15 cellular contexts compared by ENCODE assay signal in genomic region chr1:208475449-208475848, GRCh38.
DNase-seq lines count a peak whose midpoint lies in the region; ATAC-seq, FAIRE-seq and TF ChIP-seq lines count a peak whose summit lies in the region.
"Had no signal": no experiment of that assay in that cellular context is flagged by ENCODE, and none has a peak within 500 bp of the region (broad histone marks: within the 10 kb centered on the region; RNA-seq: fewer than 3 reads in every experiment).

No MANE protein-coding gene starts in this region.

- WGBS in H1 (ENCODE audit: extremely low coverage in 1 of 2, insufficient coverage in 1 of 2, insufficient read length in 1 of 2, insufficient replicate concordance in 2 of 2, low coverage in 1 of 2, low lambda C conversion rate in 2 of 2, missing lambda C conversion rate in 1 of 2), 2 experiments: 90% methylated on average over 4 of the region's 4 CpGs; no CpG with 5 or more reads in 1 of the 2 experiments
- 58% methylated on average over 3 of the region's 4 CpGs for WGBS in mesenchymal stem cell

- H3K4me2 ChIP-seq in H1 (ENCODE audit: insufficient read depth in 1 of 2, low read depth in 2 of 2, low read length in 2 of 2) (no peak overlapping the region), mesenchymal stem cell (ENCODE audit: low read length, poor library complexity, severe bottlenecking) (no peak overlapping the region)

- TF ChIP-seq RAD21 in H1 (IDR thresholded peaks at IDR 0.05 in 1 of 2, conservative IDR thresholded peaks at IDR 0.05 in 1 of 2; ENCODE audit: low read depth in 2 of 2, low read length in 2 of 2): no peak

- no peak for TF ChIP-seq EP300 in H1 (IDR thresholded peaks at IDR 0.05; ENCODE audit: borderline replicate concordance in 1 of 2, low read depth in 2 of 2, low read length in 2 of 2)

- H3K27me3 ChIP-seq in MG63: 0 out of 2 replicates have a peak, but pooled peaks cover 2% of the 10 kb centered on the region
- no peaks in the 10 kb centered on the region; a peak in 1 of 7 replicates for H3K27me3 ChIP-seq in H1 (replicated peaks in 1 of 4; ENCODE audit: control insufficient read depth in 3 of 4, extremely low read depth in 1 of 4, insufficient read depth in 3 of 4, low read length in 3 of 4)
- no peaks in the 10 kb centered on the region for H3K27me3 ChIP-seq in mesenchymal stem cell (ENCODE audit: control insufficient read depth in 1 of 2, insufficient read depth in 1 of 2, low read length in 2 of 2)
- no peaks in the 10 kb centered on the region for H3K27me3 ChIP-seq in vagina

- intact Hi-C loops in vagina (cut with DNase I): no loop called here

- POLR2A ChIA-PET in H1 (lab: Charles Lee; ENCODE audit: partially characterized antibody): no interaction called here

- H4K91ac ChIP-seq in H1 (replicated peaks; ENCODE audit: insufficient read length, low read length) (no peak overlapping the region), mesenchymal stem cell (ENCODE audit: low read length) (no peak overlapping the region)

- no peak for FAIRE-seq in H1 (lab: Jason Lieb, UNC)

- no peak overlapping the region for H4K5ac ChIP-seq in H1 (ENCODE audit: insufficient read length, low read depth, low read length)

- H2BK5ac ChIP-seq in H1 (ENCODE audit: low read depth, low read length) (no peak overlapping the region), mesenchymal stem cell (ENCODE audit: low read depth, low read length, poor library complexity, severe bottlenecking) (no peak overlapping the region)

- H2BK15ac ChIP-seq in H1 (ENCODE audit: low read length) (no peak overlapping the region), mesenchymal stem cell (ENCODE audit: low read depth, poor library complexity, severe bottlenecking) (no peak overlapping the region)

- no peaks in the 10 kb centered on the region for H3K23me2 ChIP-seq in H1 (ENCODE audit: low read depth, low read length)

- H3K56ac ChIP-seq in H1 (replicated peaks; ENCODE audit: insufficient read length, low read depth, low read length): no peak overlapping the region

- H2BK120ac ChIP-seq in H1 (replicated peaks; ENCODE audit: low read depth, low read length) (no peak overlapping the region), mesenchymal stem cell (ENCODE audit: low read depth, low read length) (no peak overlapping the region)

- H3K4ac ChIP-seq in H1 (replicated peaks; ENCODE audit: insufficient read length, low read depth, low read length): no peak overlapping the region
- H3K4ac ChIP-seq in mesenchymal stem cell (ENCODE audit: low read depth in 1 of 2, low read length in 2 of 2): no peak overlapping the region

- H3K27ac ChIP-seq in H1 (ENCODE audit: low read depth, low read length) (no peak overlapping the region), mesenchymal stem cell (ENCODE audit: low read length, poor library complexity, severe bottlenecking) (no peak overlapping the region), vagina (no peak overlapping the region)
- H3K27ac ChIP-seq: coronary artery had no signal

- H3K4me3 ChIP-seq in AG10803 (ENCODE audit: low read length): no peak overlapping the region
- H3K4me3 ChIP-seq in MG63: no peak overlapping the region
- H3K4me3 ChIP-seq in H1 (ENCODE audit: extremely low read depth in 1 of 4, insufficient read depth in 2 of 4, low read depth in 3 of 4, low read length in 4 of 4): no peak overlapping the region
- no peak overlapping the region for H3K4me3 ChIP-seq in mesenchymal stem cell (ENCODE audit: insufficient read depth in 1 of 2, low read depth in 1 of 2, low read length in 2 of 2)
- no peak overlapping the region for H3K4me3 ChIP-seq in vagina
- H3K4me3 ChIP-seq: coronary artery had no signal

- ATAC-seq in HG02885 (IDR thresholded peaks at IDR 0.05; ENCODE audit: poor library complexity, unreplicated experiment) (no peak), HG03520 (IDR thresholded peaks at IDR 0.05; ENCODE audit: unreplicated experiment) (no peak)
- ATAC-seq: activated CD4-positive, alpha-beta T cell treated with anti-CD3 and anti-CD28 coated beads for 36 hours; stimulated activated memory B cell treated with anti-CD40 and anti-IgM and Interleukin-4, amounts not matched to agents 10 μg/mL and 1 μg/mL and 100 μg/mL, for 72 hours had no signal

- no peak overlapping the region for H2AK5ac ChIP-seq in H1 (ENCODE audit: low read depth, low read length)
- no peak overlapping the region for H2AK5ac ChIP-seq in mesenchymal stem cell (ENCODE audit: low read length, severe bottlenecking)

- TF ChIP-seq POLR2A in H1 (IDR thresholded peaks at IDR 0.05; ENCODE audit: control extremely low read depth in 1 of 2, low read depth in 2 of 2, low read length in 2 of 2) (no peak), vagina (IDR thresholded peaks at IDR 0.05) (no peak)

- H3K9ac ChIP-seq in H1 (replicated peaks in 1 of 4; ENCODE audit: extremely low read depth in 1 of 4, low read depth in 3 of 4, low read length in 3 of 4) (no peak overlapping the region), mesenchymal stem cell (ENCODE audit: low read length) (no peak overlapping the region)

- H3K79me1 ChIP-seq in H1 (ENCODE audit: low read depth, low read length): no peaks in the 10 kb centered on the region
- no peaks in the 10 kb centered on the region for H3K79me1 ChIP-seq in mesenchymal stem cell (replicated peaks; ENCODE audit: low read length, poor library complexity, severe bottlenecking)

- H3K18ac ChIP-seq in H1 (ENCODE audit: extremely low read depth, low read length) (no peak overlapping the region), mesenchymal stem cell (ENCODE audit: low read depth in 1 of 2, low read length in 2 of 2) (no peak overlapping the region)

- H3K36me3 ChIP-seq in MG63 (no peaks in the 10 kb centered on the region), H1 (ENCODE audit: control insufficient read depth in 2 of 4, insufficient read depth in 4 of 4, low read length in 3 of 4) (no peaks in the 10 kb centered on the region), mesenchymal stem cell (ENCODE audit: control insufficient read depth in 1 of 2, insufficient read depth in 2 of 2, low read depth in 1 of 2, low read length in 2 of 2) (no peaks in the 10 kb centered on the region), vagina (no peaks in the 10 kb centered on the region)

- 0 out of 2 replicates have a peak overlapping the region, but pooled peaks have one; percentile 13 for H2BK20ac ChIP-seq in H1 (ENCODE audit: low read length)

- DNase-seq in AG10803 (ENCODE audit: low read depth) (peak; percentile 42), MG63 (peak; percentile 52), H1 (ENCODE audit: low read depth in 1 of 2, low spot score in 2 of 2) (no peak), mesenchymal stem cell (peak; percentile 69), NCI-H748 (lab: John Stamatoyannopoulos, UW; ENCODE audit: unreplicated experiment) (no peak), vagina (ENCODE audit: extremely low spot score in 2 of 2) (no peak)
- DNase-seq: activated CD4-positive, alpha-beta T cell treated with anti-CD3 and anti-CD28 coated beads for 36 hours; CD8-positive, alpha-beta memory T cell; naive B cell; NCI-H187 treated with DMSO at 0.1 percent for 48 hours; SHP77 treated with DMSO at 0.1 percent for 48 hours had no signal

- H3K23ac ChIP-seq in H1 (ENCODE audit: insufficient read length) (no peak overlapping the region), mesenchymal stem cell (ENCODE audit: low read length in 2 of 2) (no peak overlapping the region)

- no peaks in the 10 kb centered on the region for H3K79me2 ChIP-seq in H1 (ENCODE audit: control insufficient read depth in 1 of 2, insufficient read depth in 2 of 2, low read length in 2 of 2)

- H2AFZ ChIP-seq in H1 (ENCODE audit: low read length) (no peak overlapping the region), mesenchymal stem cell (ENCODE audit: low read depth, low read length) (no peak overlapping the region)

- H3K4me1 ChIP-seq in H1 (replicated peaks in 1 of 4; ENCODE audit: control insufficient read depth in 3 of 4, insufficient read depth in 4 of 4, low read length in 3 of 4) (peaks cover 0 to 11% (median 4%) of the 10 kb centered on the region in 4 experiments; a peak in 2 of 7 replicates), mesenchymal stem cell (ENCODE audit: control insufficient read depth, insufficient read depth, low read depth, low read length) (no peaks in the 10 kb centered on the region), vagina (no peaks in the 10 kb centered on the region)

- CTCF ChIA-PET in H1 (lab: Charles Lee; ENCODE audit: partially characterized antibody): interaction anchor here (0.6 to 3.6 kb wide), 2 partner anchors 12 to 381 kb away, joined by 4 to 19 read pairs; no protein-coding TSS in a partner anchor

- H3K9me3 ChIP-seq in MG63: no peaks in the 10 kb centered on the region
- no peaks in the 10 kb centered on the region for H3K9me3 ChIP-seq in H1 (ENCODE audit: insufficient read depth in 2 of 2, low read depth in 1 of 2, low read length in 1 of 2)
- no peaks in the 10 kb centered on the region for H3K9me3 ChIP-seq in mesenchymal stem cell (ENCODE audit: control insufficient read depth, low read length)
- no peaks in the 10 kb centered on the region for H3K9me3 ChIP-seq in vagina

- 0 out of 2 replicates have a peak overlapping the region, but pooled peaks have one; percentile 30 for H2BK12ac ChIP-seq in H1 (ENCODE audit: low read depth, low read length)
- H2BK12ac ChIP-seq in mesenchymal stem cell (ENCODE audit: low read length in 2 of 2): no peak overlapping the region

- no peak for TF ChIP-seq CTCF in AG10803 (conservative IDR thresholded peaks at IDR 0.05; ENCODE audit: low read length)
- TF ChIP-seq CTCF in H1 (IDR thresholded peaks at IDR 0.05; ENCODE audit: control extremely low read depth in 1 of 3, insufficient read depth in 1 of 3, low read depth in 1 of 3, low read length in 3 of 3): no peak
- no peak for TF ChIP-seq CTCF in vagina (IDR thresholded peaks at IDR 0.05)

- no peak overlapping the region for H4K8ac ChIP-seq in H1 (ENCODE audit: extremely low read depth, insufficient read depth, low read length)
- H4K8ac ChIP-seq in mesenchymal stem cell (ENCODE audit: low read length): no peak overlapping the region

- H4K20me1 ChIP-seq in H1 (replicated peaks in 1 of 2; ENCODE audit: control insufficient read depth in 1 of 2, insufficient read depth in 2 of 2, low read length in 2 of 2): no peaks in the 10 kb centered on the region

- H3K14ac ChIP-seq in H1 (ENCODE audit: insufficient read length): no peak overlapping the region
- H3K14ac ChIP-seq in mesenchymal stem cell (ENCODE audit: low read length in 2 of 2): no peak overlapping the region

TF ChIP-seq in H1, 55 proteins besides CTCF, POLR2A, EP300 and RAD21:
- TF ChIP-seq SIN3A (conservative IDR thresholded peaks at IDR 0.05 in 1 of 2, IDR thresholded peaks at IDR 0.05 in 1 of 2; ENCODE audit: low read depth in 1 of 2, low read length in 2 of 2): no peak
- TF ChIP-seq, protein P1, sequence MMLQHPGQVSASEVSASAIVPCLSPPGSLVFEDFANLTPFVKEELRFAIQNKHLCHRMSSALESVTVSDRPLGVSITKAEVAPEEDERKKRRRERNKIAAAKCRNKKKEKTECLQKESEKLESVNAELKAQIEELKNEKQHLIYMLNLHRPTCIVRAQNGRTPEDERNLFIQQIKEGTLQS (IDR thresholded peaks at IDR 0.05; ENCODE audit: insufficient read depth, low read depth, low read length): no peak
- TF ChIP-seq TAF1 (IDR thresholded peaks at IDR 0.05; ENCODE audit: low read depth, low read length): no peak
- no peak for TF ChIP-seq KDM5A (IDR thresholded peaks at IDR 0.05; ENCODE audit: low read length)
- TF ChIP-seq BCL11A (IDR thresholded peaks at IDR 0.05; ENCODE audit: low read depth in 2 of 2, low read length in 2 of 2): no peak
TF ChIP-seq in H1: peak in this region for 0.

Comparison
In these comparisons a context has a peak if more than half of its experiments do, and no peak if none do; other contexts are left out.
1. DNase-seq: peak in AG10803 (single experiment), MG63 (single experiment) and mesenchymal stem cell (single experiment); none in H1 (0 of 2), NCI-H748 (single experiment) and vagina (0 of 2).